1 cellular context compared by ENCODE assay signal in genomic region chr22:38032681-38033521, GRCh38.
TF ChIP-seq lines count a peak whose summit lies in the region.

No MANE protein-coding gene starts in this region.

TF ChIP-seq in K562, 482 proteins besides CTCF, POLR2A, EP300 and RAD21 (continues in another document):
- TF ChIP-seq THRB (CRISPR knock-in tag; conservative IDR thresholded peaks at IDR 0.05) = no peak
- TF ChIP-seq MEIS2 (IDR thresholded peaks at IDR 0.05; ENCODE audit: partially characterized antibody) = peak; percentile 91
- no peak for TF ChIP-seq CHD2 (IDR thresholded peaks at IDR 0.05; ENCODE audit: low read depth, low read length)
- no peak for TF ChIP-seq ERF (CRISPR knock-in tag; IDR thresholded peaks at IDR 0.05)
- TF ChIP-seq MGA (IDR thresholded peaks at IDR 0.05) = no peak
- TF ChIP-seq NKRF (IDR thresholded peaks at IDR 0.05; ENCODE audit: borderline replicate concordance) = no peak
- TF ChIP-seq ZFP1 (CRISPR knock-in tag; IDR thresholded peaks at IDR 0.05) = no peak
- no peak for TF ChIP-seq KLF13 (tag; IDR thresholded peaks at IDR 0.05; ENCODE audit: borderline replicate concordance, low read depth)
- TF ChIP-seq CHD7 (IDR thresholded peaks at IDR 0.05; ENCODE audit: low read depth, low read length) = no peak
- TF ChIP-seq GTF3C2 (IDR thresholded peaks at IDR 0.05; ENCODE audit: borderline replicate concordance, extremely low read depth, insufficient read length) = no peak
- peak; percentile 35; the same call in 1 of the 2 replicates for TF ChIP-seq SMARCE1 (IDR thresholded peaks at IDR 0.05)
- no peak for TF ChIP-seq U2AF2 (optimal IDR thresholded peaks at IDR 0.05; ENCODE audit: low read depth, low read length)
- TF ChIP-seq MTA3 (IDR thresholded peaks at IDR 0.05; ENCODE audit: borderline replicate concordance) = no peak
- TF ChIP-seq ZFP91 (CRISPR knock-in tag; IDR thresholded peaks at IDR 0.05) = no peak
- TF ChIP-seq SMAD2 (IDR thresholded peaks at IDR 0.05; ENCODE audit: low read depth, low read length) = no peak
- TF ChIP-seq SMAD1 (IDR thresholded peaks at IDR 0.05; ENCODE audit: low read depth, low read length, partially characterized antibody) = peak; percentile 84
